ENCODE assay signal across 8 cellular contexts in genomic region chr2:152098798-152099654, GRCh38. TPM values are rescaled to one million over a fixed set of nuclear protein-coding genes. Genes with fewer than 3 reads are reported as not detected.
DNase-seq lines count a peak whose midpoint lies in the region; ATAC-seq and TF ChIP-seq lines count a peak whose summit lies in the region.

Gene CACNB4 (minus strand): TSS chr2:152099044.

- H3K9me2 ChIP-seq in neural cell (ENCODE audit: insufficient read depth, low read length) = no peaks in the 10 kb centered on the region

- H3K9ac ChIP-seq in neural cell (ENCODE audit: low read length) = peak within 1 kb of the TSS; percentile 64

- peak; percentile 20 for DNase-seq in activated CD4-positive, alpha-beta T cell treated with anti-CD3 and anti-CD28 coated beads for 36 hours
- DNase-seq in activated CD4-positive, alpha-beta T cell treated with anti-CD3 and anti-CD28 coated beads, Interleukin-2, amount 50 U/mL, for 1 hour = no peak
- DNase-seq in UCSD-AML1 (lab: John Stamatoyannopoulos, UW; ENCODE audit: unreplicated experiment) = peak; percentile 57
- peak; percentile 5 for DNase-seq in fibroblast of gingiva (ENCODE audit: low read depth)
- no peak for DNase-seq in dedifferentiated amniotic fluid mesenchymal stem cell (ENCODE audit: extremely low spot score)

- TF ChIP-seq CTCF in neural cell (IDR thresholded peaks at IDR 0.05; ENCODE audit: poor library complexity, severe bottlenecking) = no peak

- no peaks in the 10 kb centered on the region for H3K36me3 Mint-ChIP-seq in activated CD4-positive, alpha-beta T cell treated with anti-CD3 and anti-CD28 coated beads for 36 hours (ENCODE audit: low read depth)

- no peak within 1 kb of the TSS for H3K27ac Mint-ChIP-seq in activated CD4-positive, alpha-beta T cell treated with anti-CD3 and anti-CD28 coated beads for 36 hours

- no peak for TF ChIP-seq EP300 in neural cell (conservative IDR thresholded peaks at IDR 0.05; ENCODE audit: poor library complexity, severe bottlenecking)

- peak within 1 kb of the TSS; percentile 86 for H2AFZ ChIP-seq in neural cell (ENCODE audit: low read depth, low read length)

- H3K27me3 ChIP-seq in neural cell (ENCODE audit: insufficient read depth, low read depth, low read length) = peaks cover 45% of the 10 kb centered on the region

- no peaks in the 10 kb centered on the region for H3K9me3 Mint-ChIP-seq in activated CD4-positive, alpha-beta T cell treated with anti-CD3 and anti-CD28 coated beads for 36 hours (ENCODE audit: low read depth)

- peak within 1 kb of the TSS; percentile 60 for H3K4me2 ChIP-seq in neural cell (ENCODE audit: low read length)

- POLR2A ChIA-PET in activated CD4-positive, alpha-beta T cell treated with anti-CD3 and anti-CD28 coated beads for 36 hours (lab: Charles Lee) = no interaction called here

- no peaks in the 10 kb centered on the region for H4K20me1 ChIP-seq in neural cell (ENCODE audit: insufficient read depth)

- CTCF ChIA-PET in activated CD4-positive, alpha-beta T cell treated with anti-CD3 and anti-CD28 coated beads for 36 hours (lab: Charles Lee) = no interaction called here

- H3K4me3 Mint-ChIP-seq in activated CD4-positive, alpha-beta T cell treated with anti-CD3 and anti-CD28 coated beads for 36 hours = peak within 1 kb of the TSS; percentile 69

- peaks cover 3% of the 10 kb centered on the region for H3F3A ChIP-seq in neural cell (ENCODE audit: insufficient read depth, low read length, poor library complexity, severe bottlenecking)

- H3K9me3 ChIP-seq in neural cell (ENCODE audit: low read length) = no peaks in the 10 kb centered on the region

- peaks cover 44% of the 10 kb centered on the region for H3K27me3 Mint-ChIP-seq in activated CD4-positive, alpha-beta T cell treated with anti-CD3 and anti-CD28 coated beads for 36 hours

- peak within 1 kb of the TSS; percentile 91 for H3K4me3 ChIP-seq in neural cell (ENCODE audit: low read length)

- peak; percentile 55 for ATAC-seq in activated CD4-positive, alpha-beta T cell treated with anti-CD3 and anti-CD28 coated beads for 36 hours
- peak; percentile 43 for ATAC-seq in HG03139 (IDR thresholded peaks at IDR 0.05; ENCODE audit: unreplicated experiment)
- no peak for ATAC-seq in HG02973 (IDR thresholded peaks at IDR 0.05; ENCODE audit: unreplicated experiment)

- H3K79me2 ChIP-seq in neural cell (replicated peaks; ENCODE audit: insufficient read depth, low read length) = no peaks in the 10 kb centered on the region

- intact Hi-C loops in activated CD4-positive, alpha-beta T cell treated with anti-CD3 and anti-CD28 coated beads for 36 hours (cut with DNase I, micrococcal nuclease) = no loop called here

- H3K36me3 ChIP-seq in neural cell (ENCODE audit: insufficient read depth, low read length) = no peaks in the 10 kb centered on the region

- peaks cover 15% of the 10 kb centered on the region for H3K4me1 Mint-ChIP-seq in activated CD4-positive, alpha-beta T cell treated with anti-CD3 and anti-CD28 coated beads for 36 hours

- H3K27ac ChIP-seq in neural cell (ENCODE audit: low read length) = no peak within 1 kb of the TSS

- TF ChIP-seq RAD21 in neural cell (conservative IDR thresholded peaks at IDR 0.05) = no peak

TF ChIP-seq in neural cell, 6 proteins besides CTCF, POLR2A, EP300 and RAD21:
- TF ChIP-seq POLR2AphosphoS5 (IDR thresholded peaks at IDR 0.05) = peak; percentile 43
- TF ChIP-seq MXI1 (conservative IDR thresholded peaks at IDR 0.05; ENCODE audit: poor library complexity, severe bottlenecking) = peak; percentile 56
- TF ChIP-seq EZH2 (IDR thresholded peaks at IDR 0.05; ENCODE audit: borderline replicate concordance, insufficient read depth, low read length, poor library complexity, severe bottlenecking) = no peak
- peak; percentile 26 for TF ChIP-seq REST (IDR thresholded peaks at IDR 0.05; ENCODE audit: borderline replicate concordance)
- peak; percentile 22 for TF ChIP-seq SMC3 (conservative IDR thresholded peaks at IDR 0.05; ENCODE audit: poor library complexity)
- no peak for TF ChIP-seq TAF1 (IDR thresholded peaks at IDR 0.05; ENCODE audit: low read depth)

RNA-seq across cellular contexts. Expression of gene CACNB4, which starts in this region (rescaled TPM):
- total RNA-seq in activated CD4-positive, alpha-beta T cell treated with anti-CD3 and anti-CD28 coated beads for 36 hours = under 1 TPM; 0.26 to 0.37 TPM
- 29.0 and 31.1 TPM in 2 replicates for polyA plus RNA-seq in neural cell
- 113 and 142 TPM in 2 replicates for polyA minus RNA-seq in neural cell

Comparison
In these comparisons a context has a peak if more than half of its experiments do, and no peak if none do; other contexts are left out.
1. Peak in DNase-seq and ATAC-seq in activated CD4-positive, alpha-beta T cell treated with anti-CD3 and anti-CD28 coated beads for 36 hours; RNA of the gene not detected or under 1 TPM.
2. DNase-seq: peak in UCSD-AML1 (single experiment) and fibroblast of gingiva (single experiment); none in activated CD4-positive, alpha-beta T cell treated with anti-CD3 and anti-CD28 coated beads, Interleukin-2, amount 50 U/mL, for 1 hour (single experiment) and dedifferentiated amniotic fluid mesenchymal stem cell (single experiment).